Comparison of ENCODE assay signal across 6 cellular contexts in genomic region chr5:176117699-176118238, GRCh38.
DNase-seq lines count a peak whose midpoint lies in the region; ATAC-seq, FAIRE-seq and TF ChIP-seq lines count a peak whose summit lies in the region.
"Not testable (repeated sequence)": the region's sequence is repeated elsewhere in the genome, so short reads cannot be mapped to it uniquely, and the experiment has no call there.

No MANE protein-coding gene starts in this region.

- not testable (repeated sequence) for H3K36me3 ChIP-seq in adipocyte (ENCODE audit: control insufficient read depth, insufficient read depth, low read length, severe bottlenecking); left lung; gastrocnemius medialis; testis (ENCODE audit: low read depth, missing control alignments)

- not testable (repeated sequence) for TF ChIP-seq CTCF in left lung (IDR thresholded peaks at IDR 0.05); omental fat pad (IDR thresholded peaks at IDR 0.05); gastrocnemius medialis (IDR thresholded peaks at IDR 0.05 in 4 of 5, conservative IDR thresholded peaks at IDR 0.05 in 1 of 5); testis (IDR thresholded peaks at IDR 0.05)

- not testable (repeated sequence) for TF ChIP-seq POLR2A in gastrocnemius medialis (IDR thresholded peaks at IDR 0.05); testis (IDR thresholded peaks at IDR 0.05)

- not testable (repeated sequence) for H3K9me3 ChIP-seq in adipocyte (ENCODE audit: control insufficient read depth, low read length); left lung; gastrocnemius medialis; testis

- not testable (repeated sequence) for H3K27ac ChIP-seq in left lung, testis
- H3K27ac ChIP-seq in gastrocnemius medialis, result peak overlapping the region in 1 of 4 donors; percentile 48

- 24% methylated on average over 2 of the region's 8 CpGs; no CpG with 5 or more reads in 1 of the 2 donors for WGBS in testis, 2 donors

- peak; percentile 80 for FAIRE-seq in endometrium (lab: Jason Lieb, UNC)

- not testable (repeated sequence) for H3K4me1 ChIP-seq in adipocyte (ENCODE audit: control insufficient read depth, insufficient read depth, low read length); left lung; gastrocnemius medialis; testis

- H3K4me3 ChIP-seq in adipocyte (ENCODE audit: low read length); left lung; gastrocnemius medialis; testis: not testable (repeated sequence)

- H3K9ac ChIP-seq in adipocyte (ENCODE audit: low read length), result not testable (repeated sequence)

- peak; percentile 31 for DNase-seq in adipocyte (ENCODE audit: low read depth)
- DNase-seq in left lung; omental fat pad (ENCODE audit: low spot score): not testable (repeated sequence)
- DNase-seq in gastrocnemius medialis, result peak; percentile 44 to 56
- DNase-seq in testis, result peak; percentile 85

- ATAC-seq in left lung (peak; percentile 80), omental fat pad (ENCODE audit: low FRiP score) (peak; percentile 58), gastrocnemius medialis (peak; percentile 77 to 79)

- not testable (repeated sequence) for H3K27me3 ChIP-seq in adipocyte (replicated peaks; ENCODE audit: control insufficient read depth, insufficient read depth, low read length); left lung; gastrocnemius medialis; testis

- intact Hi-C loops in left lung (cut with DNase I); gastrocnemius medialis (cut with DNase I; ENCODE audit: low total_unique reads); testis (cut with DNase I; ENCODE audit: low total_unique reads): not testable (repeated sequence)

- in situ Hi-C loops in gastrocnemius medialis (cut with MboI; ENCODE audit: low sequenced_read_pairs in 4 of 4), result not testable (repeated sequence)
